8 cellular contexts compared by ENCODE assay signal in genomic region chr2:172102159-172102857, GRCh38. TPM values are rescaled to one million over a fixed set of nuclear protein-coding genes. Genes with fewer than 3 reads are reported as not detected.
DNase-seq lines count a peak whose midpoint lies in the region; ATAC-seq and TF ChIP-seq lines count a peak whose summit lies in the region.

No MANE protein-coding gene starts in this region.

- DNase-seq in NCI-H82 (lab: John Stamatoyannopoulos, UW) = peak; percentile 84
- no peak for DNase-seq in NCI-H82 treated with DMSO at 0.1 percent for 48 hours (lab: John Stamatoyannopoulos, UW; ENCODE audit: unreplicated experiment)
- DNase-seq in T-helper 17 cell = no peak
- peak; percentile 77 for DNase-seq in epithelial cell of esophagus (ENCODE audit: low read depth)
- peak; percentile 57 for DNase-seq in natural killer cell
- no peak for DNase-seq in stimulated activated CD4-positive, alpha-beta T cell treated with anti-CD3 and anti-CD28 coated beads, Interleukin-4, amount 100 ng/mL, for 24 hours

- H3K9me3 Mint-ChIP-seq in IgD-negative memory B cell (peaks cover 0 to 12% (median 4%) of the 10 kb centered on the region in 3 donors), natural killer cell (no peaks in the 10 kb centered on the region)

- peak; percentile 7 for ATAC-seq in GM21619 (IDR thresholded peaks at IDR 0.05; ENCODE audit: unreplicated experiment)
- ATAC-seq in T-helper 17 cell = peak; percentile 9
- ATAC-seq in natural killer cell = peak; percentile 24 to 49 (median 48)

- peaks cover 62% of the 10 kb centered on the region for H3K27me3 Mint-ChIP-seq in IgD-negative memory B cell
- H3K27me3 Mint-ChIP-seq in T-helper 17 cell = peaks cover 81% of the 10 kb centered on the region
- H3K27me3 Mint-ChIP-seq in natural killer cell (ENCODE audit: low read depth in 2 of 2) = peaks cover 49 to 57% of the 10 kb centered on the region in 2 donors

- H3K4me3 ChIP-seq in epithelial cell of esophagus (ENCODE audit: low read length) = peak overlapping the region; percentile 57

- no peaks in the 10 kb centered on the region for H3K9me3 ChIP-seq in T-helper 17 cell (ENCODE audit: control insufficient read depth, low read length, poor library complexity, severe bottlenecking)

- intact Hi-C loops in natural killer cell (cut with micrococcal nuclease) = loop anchor here (2.0 to 10.0 kb wide), 6 partner anchors 16 to 1288 kb away; partner anchors contain the start of genes GAD1 and HAT1

- H3K36me3 Mint-ChIP-seq in IgD-negative memory B cell (no peaks in the 10 kb centered on the region), T-helper 17 cell (ENCODE audit: low read depth) (peaks cover 6% of the 10 kb centered on the region), natural killer cell (no peaks in the 10 kb centered on the region)

- H3K27ac Mint-ChIP-seq in IgD-negative memory B cell (peak overlapping the region; percentile 91 to 92 (median 91)), T-helper 17 cell (peak overlapping the region; percentile 54), natural killer cell (peak overlapping the region; percentile 78 to 92)

- TF ChIP-seq CTCF in epithelial cell of esophagus (IDR thresholded peaks at IDR 0.05; ENCODE audit: insufficient read depth, low read depth, low read length, missing control alignments) = no peak
- TF ChIP-seq CTCF in natural killer cell (IDR thresholded peaks at IDR 0.05) = no peak

- H3K4me3 Mint-ChIP-seq in IgD-negative memory B cell = peak overlapping the region; percentile 76 to 97 (median 90)
- H3K4me3 Mint-ChIP-seq in T-helper 17 cell = peak overlapping the region; percentile 94
- peak overlapping the region; percentile 94 for H3K4me3 Mint-ChIP-seq in natural killer cell

- H3K4me1 Mint-ChIP-seq in IgD-negative memory B cell (peaks cover 16 to 32% (median 22%) of the 10 kb centered on the region in 3 donors), T-helper 17 cell (peaks cover 39% of the 10 kb centered on the region), natural killer cell (peaks cover 39 to 65% of the 10 kb centered on the region in 2 donors)

RNA-seq across cellular contexts. Expression of gene DLX2, which starts 0.4 kb away (rescaled TPM):
- not detected for polyA plus RNA-seq in IgD-negative memory B cell
- not detected for total RNA-seq in T-helper 17 cell
- under 1 TPM; 0.55 to 0.84 (median 0.78) TPM for total RNA-seq in natural killer cell

RNA-seq across cellular contexts. Expression of gene DLX1, which starts 17.0 kb away (rescaled TPM):
- not detected for polyA plus RNA-seq in IgD-negative memory B cell
- total RNA-seq in T-helper 17 cell (not detected), natural killer cell (not detected)

Comparison
In these comparisons a context has a peak if more than half of its experiments do, and no peak if none do; other contexts are left out.
1. DNase-seq: peak in NCI-H82 (single experiment), epithelial cell of esophagus (single experiment) and natural killer cell (single experiment); none in NCI-H82 treated with DMSO at 0.1 percent for 48 hours (single experiment), T-helper 17 cell (0 of 3) and stimulated activated CD4-positive, alpha-beta T cell treated with anti-CD3 and anti-CD28 coated beads, Interleukin-4, amount 100 ng/mL, for 24 hours (single experiment).
2. Peak in every context shown above with its lines, with median percentiles within 50 percentile points of each other: ATAC-seq, H3K27ac Mint-ChIP-seq and H3K4me3 Mint-ChIP-seq.